10 cellular contexts compared by ENCODE assay signal in the genomic region with DNA sequence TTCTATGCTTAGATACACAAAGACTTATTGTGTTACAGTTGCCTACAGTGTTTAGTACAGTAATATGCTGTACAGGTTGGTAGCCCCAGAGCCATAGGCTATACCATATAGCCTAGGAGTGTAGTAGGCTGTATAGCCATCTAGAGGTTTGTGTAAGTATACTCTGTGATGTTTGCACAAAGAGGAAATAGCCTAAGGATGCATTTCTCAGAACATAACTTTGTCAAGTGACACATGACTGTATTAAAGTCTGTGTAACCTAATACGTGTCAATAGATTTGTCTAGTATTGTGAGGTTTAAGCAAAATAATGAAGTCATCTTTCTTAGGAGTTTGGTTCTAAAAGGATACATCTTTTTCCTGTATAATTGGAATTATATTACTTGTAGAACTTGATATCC. TPM values are rescaled to one million over a fixed set of nuclear protein-coding genes. Genes with fewer than 3 reads are reported as not detected.
A peak's percentile ranks its signal among the peaks of the same experiment; 100 is the strongest.
DNase-seq lines count a peak whose midpoint lies in the region; ATAC-seq, FAIRE-seq and TF ChIP-seq lines count a peak whose summit lies in the region.
"Had no signal": no experiment of that assay in that cellular context is flagged by ENCODE, and none has a peak within 500 bp of the region (broad histone marks: within the 10 kb centered on the region; RNA-seq: fewer than 3 reads in every experiment).

No MANE protein-coding gene starts in this region.

- POLR2A ChIA-PET in K562 (lab: Yijun Ruan, JAX): no interaction called here

- H3K4me2 ChIP-seq in K562 (ENCODE audit: insufficient read depth, low read length): no peak overlapping the region
- H3K4me2 ChIP-seq in mesendoderm (ENCODE audit: low read length): no peak overlapping the region

- no peaks in the 10 kb centered on the region for H3K9me1 ChIP-seq in K562 (ENCODE audit: control insufficient read depth, insufficient read depth, low read length)

- H3K27me3 ChIP-seq in K562 (ENCODE audit: control insufficient read depth in 2 of 2, insufficient read depth in 2 of 2, low read length in 2 of 2) (peaks cover 0 to 2% of the 10 kb centered on the region in 2 experiments; a peak in 2 of 5 replicates), mesendoderm (ENCODE audit: insufficient read depth, low read length, poor library complexity) (no peaks in the 10 kb centered on the region)

- 64% methylated on average over 1 of the region's 1 CpG for WGBS in K562 (ENCODE audit: insufficient coverage, low coverage, missing lambda C conversion rate)
- no CpG with 5 or more reads among the region's 1 CpG for WGBS in mesendoderm (ENCODE audit: extremely low coverage, insufficient coverage, low lambda C conversion rate)

- H3K56ac ChIP-seq in mesendoderm (ENCODE audit: low read length): no peak overlapping the region

- no peak overlapping the region for H4K5ac ChIP-seq in mesendoderm (ENCODE audit: low read length)

- no peak overlapping the region for H3K18ac ChIP-seq in mesendoderm (ENCODE audit: low read length)

- H3K4ac ChIP-seq in mesendoderm (ENCODE audit: low read depth, low read length): no peak overlapping the region

- peaks cover 23% of the 10 kb centered on the region for H3K79me2 ChIP-seq in K562 (ENCODE audit: control insufficient read depth, insufficient read depth, low read length)
- peaks cover 7% of the 10 kb centered on the region for H3K79me2 ChIP-seq in mesendoderm (ENCODE audit: control insufficient read depth, insufficient read depth, low read length)

- no peak overlapping the region for H4K8ac ChIP-seq in mesendoderm (ENCODE audit: low read depth, low read length)

- no peak for TF ChIP-seq POLR2A in K562 (conservative IDR thresholded peaks at IDR 0.05)

- H3K4me3 ChIP-seq in K562: no peak overlapping the region
- H3K4me3 ChIP-seq in mesendoderm (ENCODE audit: low read length): no peak overlapping the region

- no peak overlapping the region for H2BK15ac ChIP-seq in mesendoderm (replicated peaks; ENCODE audit: low read depth)

- no peaks in the 10 kb centered on the region for H3K9me3 ChIP-seq in K562 (replicated peaks; ENCODE audit: control insufficient read depth, insufficient read depth, low read depth, low read length)

- H3K9ac ChIP-seq in K562 (ENCODE audit: insufficient read depth in 1 of 2, low read depth in 2 of 2, low read length in 2 of 2) (no peak overlapping the region), mesendoderm (ENCODE audit: low read length) (no peak overlapping the region)

- TF ChIP-seq RAD21 in K562 (CRISPR knock-in tag; conservative IDR thresholded peaks at IDR 0.05 in 1 of 2, IDR thresholded peaks at IDR 0.05 in 1 of 2): peak; percentile 38 to 65; a peak in 3 of 4 replicates

- H3K27ac ChIP-seq in K562 (ENCODE audit: extremely low read depth, low read depth, low read length): no peak overlapping the region
- no peak overlapping the region for H3K27ac ChIP-seq in mesendoderm (ENCODE audit: low read depth, low read length)

- TF ChIP-seq CTCF in GM13977 (IDR thresholded peaks at IDR 0.05; ENCODE audit: extremely low read depth, insufficient read depth, missing control alignments) (peak; percentile 14), K562 (IDR thresholded peaks at IDR 0.05 in 2 of 3, conservative IDR thresholded peaks at IDR 0.05 in 1 of 3; ENCODE audit: insufficient read depth in 2 of 3, low read depth in 1 of 3, low read length in 3 of 3) (peak in 1 of 3 experiments; percentile 17; a peak in 1 of 6 replicates)

- no peak overlapping the region for H2AFZ ChIP-seq in K562 (ENCODE audit: low read depth, low read length)

- H3K23ac ChIP-seq in mesendoderm (ENCODE audit: low read length): no peak overlapping the region

- TF ChIP-seq EP300 in K562 (IDR thresholded peaks at IDR 0.05; ENCODE audit: low read length): no peak

- no peak overlapping the region for H2BK120ac ChIP-seq in mesendoderm (ENCODE audit: low read depth, low read length)

- peak; percentile 54 for FAIRE-seq in K562 (lab: Jason Lieb, UNC)

- CTCF ChIA-PET in K562 (lab: Yijun Ruan, JAX; ENCODE audit: low intra/inter-chr PET ratio): interaction anchor here (0.6 kb wide), 1 partner anchor 1505 kb away, joined by 3 read pairs; a partner anchor contains a TSS

- H2BK5ac ChIP-seq in mesendoderm (ENCODE audit: low read length): no peak overlapping the region

- in situ Hi-C loops in GM13977 (cut with MboI; ENCODE audit: low pct_unique_long_range_greater_than_20kb, low sequenced_read_pairs, unreplicated experiment): no loop called here
- in situ Hi-C loops in K562 (cut with MboI): no loop called here

- no TSS peak for BruUV-seq in K562 (replicated peaks; lab: Mats Ljungman, UMichigan)

- ATAC-seq in GM21447 (IDR thresholded peaks at IDR 0.05; ENCODE audit: unreplicated experiment): peak; percentile 62
- peak; percentile 71 for ATAC-seq in HG03378 (IDR thresholded peaks at IDR 0.05; ENCODE audit: unreplicated experiment)
- peak; percentile 84 for ATAC-seq in K562
- ATAC-seq: natural killer cell had no signal

- intact Hi-C loops in K562 (cut with micrococcal nuclease): loop anchor here (5.0 to 10.0 kb wide), 4 partner anchors 74 to 336 kb away; no protein-coding TSS in a partner anchor

- no peak overlapping the region for H2AK5ac ChIP-seq in mesendoderm (ENCODE audit: low read length)

- no peaks in the 10 kb centered on the region for H4K20me1 ChIP-seq in K562 (replicated peaks; ENCODE audit: control insufficient read depth, insufficient read depth, low read length)

- DNase-seq in GM13977 (ENCODE audit: low spot score): no peak
- DNase-seq in K562 (ENCODE audit: extremely low read depth in 1 of 4, low spot score in 3 of 4): no peak
- no peak for DNase-seq in HuH-7 (ENCODE audit: low spot score)
- no peak for DNase-seq in SIG-M5 (lab: John Stamatoyannopoulos, UW)
- DNase-seq in mesendoderm: no peak
- no peak for DNase-seq in stimulated activated CD4-positive, alpha-beta T cell treated with anti-CD3 and anti-CD28 coated beads, Interleukin-2, amount 100 ng/mL, for 24 hours
- DNase-seq: natural killer cell, NCI-H146 had no signal

- no peaks in the 10 kb centered on the region for H3K36me3 ChIP-seq in K562 (ENCODE audit: control insufficient read depth, insufficient read depth, low read length)
- H3K36me3 ChIP-seq in mesendoderm (ENCODE audit: control insufficient read depth, insufficient read depth, low read length): no peaks in the 10 kb centered on the region

- no peaks in the 10 kb centered on the region for H3K79me1 ChIP-seq in mesendoderm (ENCODE audit: low read length)

- H3K4me1 ChIP-seq in K562 (replicated peaks in 1 of 2; ENCODE audit: control insufficient read depth in 2 of 2, insufficient read depth in 2 of 2, low read length in 2 of 2) (peaks cover 0 to 3% of the 10 kb centered on the region in 2 experiments; a peak in 4 of 5 replicates), mesendoderm (ENCODE audit: control insufficient read depth, low read depth, low read length) (no peaks in the 10 kb centered on the region)

TF ChIP-seq in K562, 482 proteins besides CTCF, POLR2A, EP300 and RAD21 (continues in another document):
- TF ChIP-seq, protein P1, sequence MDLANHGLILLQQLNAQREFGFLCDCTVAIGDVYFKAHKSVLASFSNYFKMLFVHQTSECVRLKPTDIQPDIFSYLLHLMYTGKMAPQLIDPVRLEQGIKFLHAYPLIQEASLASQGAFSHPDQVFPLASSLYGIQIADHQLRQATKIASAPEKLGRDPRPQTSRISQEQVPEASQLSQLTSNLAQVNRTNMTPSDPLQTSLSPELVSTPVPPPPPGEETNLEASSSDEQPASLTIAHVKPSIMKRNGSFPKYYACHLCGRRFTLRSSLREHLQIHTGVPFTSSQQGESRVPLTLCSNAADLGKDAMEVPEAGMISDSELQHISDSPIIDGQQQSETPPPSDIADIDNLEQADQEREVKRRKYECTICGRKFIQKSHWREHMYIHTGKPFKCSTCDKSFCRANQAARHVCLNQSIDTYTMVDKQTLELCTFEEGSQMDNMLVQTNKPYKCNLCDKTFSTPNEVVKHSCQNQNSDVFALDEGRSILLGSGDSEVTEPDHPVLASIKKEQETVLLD (IDR thresholded peaks at IDR 0.05): no peak
- 0 out of 2 replicates have a peak, but pooled peaks have one; percentile 24 for TF ChIP-seq POLR2H (tag; IDR thresholded peaks at IDR 0.05; ENCODE audit: low read depth)
- TF ChIP-seq ZNF274 (IDR thresholded peaks at IDR 0.05; ENCODE audit: borderline replicate concordance, low read depth, low read length): no peak

RNA-seq across cellular contexts. Expression of a gene that starts 5.5 kb away (rescaled TPM):
- 7.3 and 12.7 TPM in 2 replicates for total RNA-seq in K562 (2011; cell fraction: chromatin; rRNA removed; ENCODE audit: low replicate concordance)
- total RNA-seq in K562 (2011; cell fraction: nucleolus; rRNA removed): 2.0 and 2.1 TPM in 2 replicates
- total RNA-seq in K562 (2011; cell fraction: nucleoplasm; rRNA removed): 3.4 and 7.3 TPM in 2 replicates
- total RNA-seq in K562 (2014; rRNA removed) (1.8 and 2.0 TPM in 2 replicates), K562 (2014; rRNA removed; fragmentation: Illumina TruSeq; extraction: Trizol) (3.7 and 4.5 TPM in 2 replicates), K562 (2015; rRNA removed; fragmentation: Illumina TruSeq; extraction: Trizol) (3.9 and 5.0 TPM in 2 replicates), K562 (2021) (3.9 and 4.7 TPM in 2 replicates)
- polyA plus RNA-seq in K562 (2011; rRNA removed) (4.3 and 5.9 TPM in 2 replicates), K562 (2014; fragmentation: Illumina TruSeq; extraction: Trizol) (2.8 and 3.3 TPM in 2 replicates), K562 (2014; fragmentation: Nextera tagmentation; extraction: Ambion mirVana) (under 1 TPM; 0.56 to 0.69 TPM), K562 (2014; rRNA removed) (1.7 and 2.2 TPM in 2 replicates)
- 2.2 and 2.9 TPM in 2 replicates for polyA plus RNA-seq in K562 (2011; cell fraction: cytosol; rRNA removed)
- 7.3 and 12.4 TPM in 2 replicates for polyA plus RNA-seq in K562 (2011; cell fraction: nucleus; rRNA removed)
- 1.7 and 2.4 TPM in 2 replicates for polyA plus RNA-seq in K562 (2012)
- 10.5 and 13.5 TPM in 2 replicates for polyA minus RNA-seq in K562 (2011; rRNA and poly(A)+ RNA removed)
- polyA minus RNA-seq in K562 (2011; cell fraction: cytosol; rRNA and poly(A)+ RNA removed): 2.6 and 3.7 TPM in 2 replicates
- 5.9 and 6.7 TPM in 2 replicates for polyA minus RNA-seq in K562 (2011; cell fraction: nucleus; rRNA and poly(A)+ RNA removed)
- polyA plus RNA-seq in mesendoderm (2013, experiment 1 of 2): 0.84 TPM
- 0.83 TPM for polyA plus RNA-seq in mesendoderm (2013, experiment 2 of 2)
